In genomic region chr16:709651-710499, GRCh38 we compare ENCODE assay signal across 10 cellular contexts. TPM values are rescaled to one million over a fixed set of nuclear protein-coding genes. Genes with fewer than 3 reads are reported as not detected.
DNase-seq lines count a peak whose midpoint lies in the region; ATAC-seq and TF ChIP-seq lines count a peak whose summit lies in the region.
"Had no signal": no experiment of that assay in that cellular context is flagged by ENCODE, and none has a peak within 500 bp of the region (broad histone marks: within the 10 kb centered on the region; RNA-seq: fewer than 3 reads in every experiment).

No MANE protein-coding gene starts in this region.

- no peaks in the 10 kb centered on the region for H3K9me3 Mint-ChIP-seq in activated CD8-positive, alpha-beta T cell treated with anti-CD3 and anti-CD28 coated beads for 36 hours
- H3K9me3 Mint-ChIP-seq in activated CD8-positive, alpha-beta T cell treated with anti-CD3 and anti-CD28 coated beads, Interleukin-2, amount 10 ng/mL, durations not matched to agents 7 days and 5 days (ENCODE audit: insufficient read depth), result no peaks in the 10 kb centered on the region
- H3K9me3 Mint-ChIP-seq: CD4-positive, CD25-positive, alpha-beta regulatory T cell; memory B cell had no signal

- intact Hi-C loops in activated CD8-positive, alpha-beta T cell treated with anti-CD3 and anti-CD28 coated beads for 36 hours (cut with micrococcal nuclease), result no loop called here
- intact Hi-C loops in transverse colon (cut with DNase I; ENCODE audit: low total_unique reads), result loop anchor here (5.0 kb wide), 2 partner anchors 77 to 177 kb away; partner anchors contain the start of genes CHTF18 and RPUSD1

- H3K27me3 ChIP-seq in transverse colon, result peaks cover 84% of the 10 kb centered on the region

- no peak for TF ChIP-seq POLR2A in transverse colon (IDR thresholded peaks at IDR 0.05)

- TF ChIP-seq EP300 in transverse colon (IDR thresholded peaks at IDR 0.05; ENCODE audit: low read depth), result no peak

- no peaks in the 10 kb centered on the region for H3K36me3 ChIP-seq in transverse colon

- peaks cover 43% of the 10 kb centered on the region for H3K27me3 Mint-ChIP-seq in activated CD8-positive, alpha-beta T cell treated with anti-CD3 and anti-CD28 coated beads for 36 hours
- peaks cover 26% of the 10 kb centered on the region for H3K27me3 Mint-ChIP-seq in activated CD8-positive, alpha-beta T cell treated with anti-CD3 and anti-CD28 coated beads, Interleukin-2, amount 10 ng/mL, durations not matched to agents 7 days and 5 days (ENCODE audit: low read depth)

- no peak overlapping the region for H3K27ac Mint-ChIP-seq in activated CD8-positive, alpha-beta T cell treated with anti-CD3 and anti-CD28 coated beads for 36 hours
- no peak overlapping the region for H3K27ac Mint-ChIP-seq in activated CD8-positive, alpha-beta T cell treated with anti-CD3 and anti-CD28 coated beads, Interleukin-2, amount 10 ng/mL, durations not matched to agents 7 days and 5 days
- H3K27ac Mint-ChIP-seq: CD4-positive, CD25-positive, alpha-beta regulatory T cell; memory B cell had no signal

- in situ Hi-C loops in transverse colon (cut with MboI; ENCODE audit: low pct_ligation_motif_present in 1 of 4, low pct_unique_long_range_greater_than_20kb in 1 of 4, low sequenced_read_pairs in 3 of 4), result loop anchor here in 2 of 4 donors (5.0 to 10.0 kb wide), 2 partner anchors 75 to 77 kb away; partner anchors contain the start of genes CHTF18 (in 2 of the 2) and RPUSD1 (in 2 of the 2)

- no peaks in the 10 kb centered on the region for H3K9me3 ChIP-seq in transverse colon

- 26% methylated on average over 29 of the region's 29 CpGs; no CpG with 5 or more reads in 1 of the 2 donors for WGBS in transverse colon (ENCODE audit: low coverage in 1 of 2), 2 donors

- CTCF ChIA-PET in activated CD8-positive, alpha-beta T cell treated with anti-CD3 and anti-CD28 coated beads for 36 hours (lab: Charles Lee), result interaction anchor here (1.0 to 11.9 kb wide), 4 partner anchors 20 to 393 kb away, joined by 3 to 207 read pairs (median 76); partner anchors contain the start of genes ANTKMT, CCDC78, CHTF18 and HAGHL
- CTCF ChIA-PET in activated CD8-positive, alpha-beta T cell treated with anti-CD3 and anti-CD28 coated beads, Interleukin-2, amount 10 ng/mL, durations not matched to agents 7 days and 5 days (lab: Charles Lee), result interaction anchor here (1.0 to 3.7 kb wide), 2 partner anchors 26 to 76 kb away, joined by 3 to 51 read pairs; partner anchors contain the start of genes CHTF18 and RPUSD1

- no peaks in the 10 kb centered on the region for H3K36me3 Mint-ChIP-seq in activated CD8-positive, alpha-beta T cell treated with anti-CD3 and anti-CD28 coated beads for 36 hours (ENCODE audit: low read depth)
- H3K36me3 Mint-ChIP-seq in activated CD8-positive, alpha-beta T cell treated with anti-CD3 and anti-CD28 coated beads, Interleukin-2, amount 10 ng/mL, durations not matched to agents 7 days and 5 days (ENCODE audit: low read depth), result no peaks in the 10 kb centered on the region
- H3K36me3 Mint-ChIP-seq: CD4-positive, CD25-positive, alpha-beta regulatory T cell; memory B cell had no signal

- H3K27ac ChIP-seq in substantia nigra (ENCODE audit: low read depth, low read length, poor library complexity, severe bottlenecking) (peak overlapping the region; percentile 68), transverse colon (no peak overlapping the region)

- POLR2A ChIA-PET in activated CD8-positive, alpha-beta T cell treated with anti-CD3 and anti-CD28 coated beads for 36 hours (lab: Charles Lee), result interaction anchor here (0.7 to 1.5 kb wide), 2 partner anchors 8 to 16 kb away, joined by 3 to 6 read pairs; no protein-coding TSS in a partner anchor
- POLR2A ChIA-PET in activated CD8-positive, alpha-beta T cell treated with anti-CD3 and anti-CD28 coated beads, Interleukin-2, amount 10 ng/mL, durations not matched to agents 7 days and 5 days (lab: Charles Lee), result no interaction called here

- TF ChIP-seq CTCF in activated CD8-positive, alpha-beta T cell treated with anti-CD3 and anti-CD28 coated beads for 36 hours (IDR thresholded peaks at IDR 0.05), result no peak
- TF ChIP-seq CTCF in epithelial cell of esophagus (IDR thresholded peaks at IDR 0.05; ENCODE audit: insufficient read depth, low read depth, low read length, missing control alignments) (no peak), transverse colon (IDR thresholded peaks at IDR 0.05) (no peak)

- H3K4me1 ChIP-seq in transverse colon, result peaks cover 0 to 17% (median 11%) of the 10 kb centered on the region in 4 donors

- DNase-seq in activated CD8-positive, alpha-beta T cell treated with anti-CD3 and anti-CD28 coated beads for 36 hours, result peak; percentile 55
- DNase-seq in activated CD8-positive, alpha-beta T cell treated with anti-CD3 and anti-CD28 coated beads, Interleukin-2, amount 10 ng/mL, durations not matched to agents 7 days and 5 days, result no peak
- peak; percentile 77 for DNase-seq in NCI-H524 treated with DMSO at 0.1 percent for 48 hours (lab: John Stamatoyannopoulos, UW)
- peak; percentile 68 for DNase-seq in epithelial cell of esophagus (ENCODE audit: low read depth)
- peak in 45 of 49 donors; percentile 18 to 97 (median 65) for DNase-seq in substantia nigra (lab: John Stamatoyannopoulos, UW)
- DNase-seq in putamen (ENCODE audit: low spot score), result no peak
- DNase-seq in transverse colon, result no peak
- DNase-seq: CD4-positive, CD25-positive, alpha-beta regulatory T cell had no signal

- H3K4me1 Mint-ChIP-seq in activated CD8-positive, alpha-beta T cell treated with anti-CD3 and anti-CD28 coated beads for 36 hours (ENCODE audit: low read depth), result peaks cover 2% of the 10 kb centered on the region
- H3K4me1 Mint-ChIP-seq in activated CD8-positive, alpha-beta T cell treated with anti-CD3 and anti-CD28 coated beads, Interleukin-2, amount 10 ng/mL, durations not matched to agents 7 days and 5 days (ENCODE audit: low read depth), result peaks cover 6% of the 10 kb centered on the region

- no peak overlapping the region for H3K4me3 Mint-ChIP-seq in activated CD8-positive, alpha-beta T cell treated with anti-CD3 and anti-CD28 coated beads for 36 hours
- no peak overlapping the region for H3K4me3 Mint-ChIP-seq in activated CD8-positive, alpha-beta T cell treated with anti-CD3 and anti-CD28 coated beads, Interleukin-2, amount 10 ng/mL, durations not matched to agents 7 days and 5 days
- H3K4me3 Mint-ChIP-seq: CD4-positive, CD25-positive, alpha-beta regulatory T cell; memory B cell had no signal

- H3K4me3 ChIP-seq in epithelial cell of esophagus (ENCODE audit: low read length) (no peak overlapping the region), transverse colon (no peak overlapping the region)

- no peak for ATAC-seq in activated CD8-positive, alpha-beta T cell treated with anti-CD3 and anti-CD28 coated beads for 36 hours
- no peak for ATAC-seq in activated CD8-positive, alpha-beta T cell treated with anti-CD3 and anti-CD28 coated beads, Interleukin-2, amount 10 ng/mL, durations not matched to agents 7 days and 5 days
- ATAC-seq in HG03460 (IDR thresholded peaks at IDR 0.05; ENCODE audit: unreplicated experiment), result no peak

RNA-seq across cellular contexts. Expression of gene FBXL16, which starts 4.3 kb away (rescaled TPM):
- 1 to 10 TPM; 5.9 to 8.0 TPM for total RNA-seq in activated CD8-positive, alpha-beta T cell treated with anti-CD3 and anti-CD28 coated beads for 36 hours
- total RNA-seq in activated CD8-positive, alpha-beta T cell treated with anti-CD3 and anti-CD28 coated beads, Interleukin-2, amount 10 ng/mL, durations not matched to agents 7 days and 5 days, result 1 to 10 TPM; 5.9 to 7.3 TPM
- 1 to 10 TPM in 2 of 4 donors, under 1 TPM in 1, not detected in 1; 0.60 to 3.5 (median 1.6) TPM for total RNA-seq in transverse colon

RNA-seq across cellular contexts. Expression of gene METRN, which starts 5.0 kb away (rescaled TPM):
- total RNA-seq in activated CD8-positive, alpha-beta T cell treated with anti-CD3 and anti-CD28 coated beads for 36 hours, result 10 to 100 TPM; 37.2 to 43.1 TPM
- 10 to 100 TPM in 1 of 2 experiments, 1 to 10 TPM in 1; 8.1 to 10.6 TPM for total RNA-seq in activated CD8-positive, alpha-beta T cell treated with anti-CD3 and anti-CD28 coated beads, Interleukin-2, amount 10 ng/mL, durations not matched to agents 7 days and 5 days
- 10 to 100 TPM in 3 of 4 donors, 1 to 10 TPM in 1; 4.9 to 47.2 (median 35.2) TPM for total RNA-seq in transverse colon

RNA-seq across cellular contexts. Expression of gene ANTKMT, which starts 11.1 kb away (rescaled TPM):
- total RNA-seq in activated CD8-positive, alpha-beta T cell treated with anti-CD3 and anti-CD28 coated beads for 36 hours, result 10 to 100 TPM; 34.3 to 38.4 TPM
- total RNA-seq in activated CD8-positive, alpha-beta T cell treated with anti-CD3 and anti-CD28 coated beads, Interleukin-2, amount 10 ng/mL, durations not matched to agents 7 days and 5 days, result 10 to 100 TPM; 12.3 to 14.2 TPM
- 10 to 100 TPM; 19.7 to 53.0 (median 38.2) TPM for total RNA-seq in transverse colon

RNA-seq across cellular contexts. Expression of gene CCDC78, which starts 16.4 kb away (rescaled TPM):
- total RNA-seq in activated CD8-positive, alpha-beta T cell treated with anti-CD3 and anti-CD28 coated beads for 36 hours, result 1 to 10 TPM; 4.6 to 5.7 TPM
- 1 to 10 TPM; 3.9 TPM for total RNA-seq in activated CD8-positive, alpha-beta T cell treated with anti-CD3 and anti-CD28 coated beads, Interleukin-2, amount 10 ng/mL, durations not matched to agents 7 days and 5 days
- total RNA-seq in transverse colon, result 10 to 100 TPM in 1 of 4 donors, 1 to 10 TPM in 1, under 1 TPM in 2; 0.40 to 24.3 (median 0.98) TPM

RNA-seq across cellular contexts. Expression of gene HAGHL, which starts 17.0 kb away (rescaled TPM):
- total RNA-seq in activated CD8-positive, alpha-beta T cell treated with anti-CD3 and anti-CD28 coated beads for 36 hours, result 10 to 100 TPM; 28.8 to 32.6 TPM
- 10 to 100 TPM in 1 of 2 experiments, 1 to 10 TPM in 1; 8.4 to 11.2 TPM for total RNA-seq in activated CD8-positive, alpha-beta T cell treated with anti-CD3 and anti-CD28 coated beads, Interleukin-2, amount 10 ng/mL, durations not matched to agents 7 days and 5 days
- total RNA-seq in transverse colon, result 10 to 100 TPM in 1 of 4 donors, 1 to 10 TPM in 3; 1.2 to 12.3 (median 5.5) TPM

Comparison
In these comparisons a context has a peak if more than half of its experiments do, and no peak if none do; other contexts are left out.
1. DNase-seq: peak in activated CD8-positive, alpha-beta T cell treated with anti-CD3 and anti-CD28 coated beads for 36 hours (single experiment), NCI-H524 treated with DMSO at 0.1 percent for 48 hours (single experiment), epithelial cell of esophagus (single experiment) and substantia nigra (45 of 49); none in activated CD8-positive, alpha-beta T cell treated with anti-CD3 and anti-CD28 coated beads, Interleukin-2, amount 10 ng/mL, durations not matched to agents 7 days and 5 days (single experiment), putamen (single experiment) and transverse colon (single experiment).